ENCODE assay signal across 1 cellular context in genomic region chr1:20484526-20485462, GRCh38.
A peak's percentile ranks its signal among the peaks of the same experiment; 100 is the strongest.
TF ChIP-seq lines count a peak whose summit lies in the region.

No MANE protein-coding gene starts in this region.

TF ChIP-seq in HepG2, 621 proteins besides CTCF, POLR2A, EP300 and RAD21 (continued from another document and continues in another):
- TF ChIP-seq ZNF574 (CRISPR knock-in tag; IDR thresholded peaks at IDR 0.05): peak; percentile 13; the same call in 1 of the 2 replicates
- 0 out of 2 replicates have a peak, but pooled peaks have one; percentile 19 for TF ChIP-seq FOXC1 (CRISPR knock-in tag; IDR thresholded peaks at IDR 0.05; ENCODE audit: borderline replicate concordance)
- no peak for TF ChIP-seq HOXA7 (CRISPR knock-in tag; IDR thresholded peaks at IDR 0.05)
- no peak for TF ChIP-seq ZNF607 (CRISPR knock-in tag; IDR thresholded peaks at IDR 0.05; ENCODE audit: borderline replicate concordance)
- no peak for TF ChIP-seq ZMAT5 (CRISPR knock-in tag; IDR thresholded peaks at IDR 0.05; ENCODE audit: borderline replicate concordance, low read depth)
- TF ChIP-seq NFAT5 (CRISPR knock-in tag; IDR thresholded peaks at IDR 0.05): no peak
- no peak for TF ChIP-seq FOSL2 (CRISPR knock-in tag; IDR thresholded peaks at IDR 0.05)
- TF ChIP-seq RBM22 (optimal IDR thresholded peaks at IDR 0.05; ENCODE audit: low read length): no peak
- TF ChIP-seq HNRNPK (IDR thresholded peaks at IDR 0.05; ENCODE audit: low read depth, low read length, poor library complexity, severe bottlenecking): peak; percentile 22
- no peak for TF ChIP-seq GPBP1L1 (CRISPR knock-in tag; IDR thresholded peaks at IDR 0.05)
- TF ChIP-seq MTERF4 (CRISPR knock-in tag; IDR thresholded peaks at IDR 0.05): 0 out of 2 replicates have a peak, but pooled peaks have one; percentile 51
- no peak for TF ChIP-seq ZNF329 (CRISPR knock-in tag; IDR thresholded peaks at IDR 0.05; ENCODE audit: low read depth)
- 0 out of 2 replicates have a peak, but pooled peaks have one; percentile 54 for TF ChIP-seq PCBP1 (IDR thresholded peaks at IDR 0.05; ENCODE audit: borderline replicate concordance, low read depth, low read length)
- TF ChIP-seq ZNF280B (CRISPR knock-in tag; IDR thresholded peaks at IDR 0.05; ENCODE audit: borderline replicate concordance): 0 out of 2 replicates have a peak, but pooled peaks have one; percentile 31
- peak; percentile 46; the same call in 1 of the 2 replicates for TF ChIP-seq POLR2G (IDR thresholded peaks at IDR 0.05; ENCODE audit: low read depth, low read length)
- no peak for TF ChIP-seq PHF21A (CRISPR knock-in tag; IDR thresholded peaks at IDR 0.05)
- no peak for TF ChIP-seq HIC2 (CRISPR knock-in tag; IDR thresholded peaks at IDR 0.05; ENCODE audit: low read depth)
- TF ChIP-seq KDM4B (CRISPR knock-in tag; IDR thresholded peaks at IDR 0.05): no peak
- TF ChIP-seq ZNF10 (CRISPR knock-in tag; IDR thresholded peaks at IDR 0.05; ENCODE audit: borderline replicate concordance, low read depth): no peak
- no peak for TF ChIP-seq CAMTA2 (CRISPR knock-in tag; IDR thresholded peaks at IDR 0.05; ENCODE audit: borderline replicate concordance)
- TF ChIP-seq ZNF75D (CRISPR knock-in tag; IDR thresholded peaks at IDR 0.05; ENCODE audit: borderline replicate concordance): no peak
- peak; percentile 29; the same call in 1 of the 2 replicates for TF ChIP-seq ZC3H13 (CRISPR knock-in tag; IDR thresholded peaks at IDR 0.05)
- peak; percentile 48; the same call in 1 of the 2 replicates for TF ChIP-seq TAF1 (CRISPR knock-in tag; IDR thresholded peaks at IDR 0.05)
- no peak for TF ChIP-seq CCAR2 (optimal IDR thresholded peaks at IDR 0.05; ENCODE audit: low read depth, low read length)
- 0 out of 2 replicates have a peak, but pooled peaks have one; percentile 16 for TF ChIP-seq NKX3-1 (CRISPR knock-in tag; IDR thresholded peaks at IDR 0.05)
- no peak for TF ChIP-seq HBP1 (CRISPR knock-in tag; IDR thresholded peaks at IDR 0.05; ENCODE audit: low read depth)
- no peak for TF ChIP-seq ZNF530 (CRISPR knock-in tag; IDR thresholded peaks at IDR 0.05; ENCODE audit: low read depth)
- no peak for TF ChIP-seq CENPBD1 (CRISPR knock-in tag; IDR thresholded peaks at IDR 0.05; ENCODE audit: borderline replicate concordance, low read depth)
- no peak for TF ChIP-seq ZNF143 (CRISPR knock-in tag; IDR thresholded peaks at IDR 0.05)
- TF ChIP-seq ZNF33B (CRISPR knock-in tag; IDR thresholded peaks at IDR 0.05): no peak
- no peak for TF ChIP-seq NR2F1 (CRISPR knock-in tag; IDR thresholded peaks at IDR 0.05)
- TF ChIP-seq ZNF768 (CRISPR knock-in tag; IDR thresholded peaks at IDR 0.05): peak; percentile 63; the same call in 1 of the 2 replicates
- no peak for TF ChIP-seq ZNF567 (CRISPR knock-in tag; IDR thresholded peaks at IDR 0.05; ENCODE audit: borderline replicate concordance)
- TF ChIP-seq ZFX (CRISPR knock-in tag; IDR thresholded peaks at IDR 0.05; ENCODE audit: low read depth): no peak
- no peak for TF ChIP-seq ZNF317 (CRISPR knock-in tag; IDR thresholded peaks at IDR 0.05)
- peak; percentile 45; the same call in 1 of the 2 replicates for TF ChIP-seq ZNF790 (CRISPR knock-in tag; IDR thresholded peaks at IDR 0.05; ENCODE audit: borderline replicate concordance)
- no peak for TF ChIP-seq SKI (IDR thresholded peaks at IDR 0.05; ENCODE audit: partially characterized antibody)
- TF ChIP-seq ZNF280D (CRISPR knock-in tag; IDR thresholded peaks at IDR 0.05): no peak
- 0 out of 2 replicates have a peak, but pooled peaks have one; percentile 15 for TF ChIP-seq ZFP82 (CRISPR knock-in tag; IDR thresholded peaks at IDR 0.05; ENCODE audit: borderline replicate concordance)
- TF ChIP-seq ZNF180 (CRISPR knock-in tag; IDR thresholded peaks at IDR 0.05; ENCODE audit: borderline replicate concordance, low read depth): no peak
- peak; percentile 21 for TF ChIP-seq SRSF1 (optimal IDR thresholded peaks at IDR 0.05; ENCODE audit: low read depth, low read length)
- TF ChIP-seq MEF2D (CRISPR knock-in tag; IDR thresholded peaks at IDR 0.05): no peak
